In the genomic region with DNA sequence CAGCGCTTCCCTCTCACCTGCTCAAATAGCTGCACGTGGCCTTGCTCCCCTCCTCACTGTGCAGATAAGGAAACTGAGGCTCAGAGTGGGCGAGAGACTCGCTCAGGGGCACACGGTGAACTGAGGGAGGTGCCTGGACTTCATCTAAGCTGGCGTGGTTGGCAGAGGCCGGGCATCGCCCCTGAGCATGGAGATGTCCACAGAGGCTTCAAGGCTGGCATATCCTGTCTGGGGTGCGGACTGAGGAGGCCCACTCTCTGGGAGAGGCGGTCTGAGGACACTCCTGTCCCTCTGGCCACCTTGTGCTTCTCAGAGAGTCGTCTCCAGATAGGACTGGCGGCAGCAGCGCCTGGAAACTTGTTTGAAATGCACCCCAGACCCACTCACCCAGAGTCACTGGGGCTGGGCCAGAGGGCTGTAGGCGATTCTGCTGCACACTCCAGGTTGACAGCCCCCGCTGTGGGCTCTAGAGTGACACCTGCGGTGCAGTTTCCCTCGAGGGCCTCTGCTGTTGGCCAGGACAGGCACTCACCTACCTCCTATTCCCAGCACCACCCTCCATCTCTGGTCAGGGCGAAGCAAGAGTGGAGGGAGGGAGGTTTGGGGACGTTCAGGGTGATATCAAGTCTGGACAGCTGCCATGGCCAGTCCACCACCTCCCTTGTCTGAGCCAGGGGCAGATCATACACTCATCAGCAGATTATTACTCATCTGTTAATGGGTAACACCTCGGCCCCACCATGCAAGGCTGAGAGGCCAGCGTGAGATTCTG, we compare ENCODE assay signal across 1 cellular context.
TF ChIP-seq lines count a peak whose summit lies in the region.

No MANE protein-coding gene starts in this region.

TF ChIP-seq in HepG2, 621 proteins besides CTCF, POLR2A, EP300 and RAD21 (continues in another document):
- TF ChIP-seq STAG1 (CRISPR knock-in tag; IDR thresholded peaks at IDR 0.05) (peak; percentile 48), ZSCAN20 (CRISPR knock-in tag; IDR thresholded peaks at IDR 0.05; ENCODE audit: borderline replicate concordance) (no peak), ZNF292 (CRISPR knock-in tag; IDR thresholded peaks at IDR 0.05; ENCODE audit: borderline replicate concordance, low read depth) (no peak), BORCS8-MEF2B (CRISPR knock-in tag; IDR thresholded peaks at IDR 0.05) (no peak), MAZ (IDR thresholded peaks at IDR 0.05; ENCODE audit: borderline replicate concordance, low read depth, low read length) (peak; percentile 23; the same call in 1 of the 2 replicates), MAZ (CRISPR knock-in tag; IDR thresholded peaks at IDR 0.05; ENCODE audit: low read depth) (no peak), SAP130 (CRISPR knock-in tag; IDR thresholded peaks at IDR 0.05; ENCODE audit: low read depth) (peak; percentile 32; the same call in 1 of the 2 replicates), ZNF792 (CRISPR knock-in tag; IDR thresholded peaks at IDR 0.05) (peak; percentile 48; the same call in 1 of the 2 replicates), ZNF552 (CRISPR knock-in tag; IDR thresholded peaks at IDR 0.05; ENCODE audit: borderline replicate concordance) (no peak), ZKSCAN5 (CRISPR knock-in tag; IDR thresholded peaks at IDR 0.05) (no peak), ZNF121 (CRISPR knock-in tag; IDR thresholded peaks at IDR 0.05) (0 out of 2 replicates have a peak, but pooled peaks have one; percentile 16), ARNT (IDR thresholded peaks at IDR 0.05) (no peak), SMAD1 (CRISPR knock-in tag; IDR thresholded peaks at IDR 0.05; ENCODE audit: borderline replicate concordance, low read depth) (no peak), GTF3A (CRISPR knock-in tag; conservative IDR thresholded peaks at IDR 0.05) (no peak), DPF2 (CRISPR knock-in tag; IDR thresholded peaks at IDR 0.05; ENCODE audit: borderline replicate concordance, low read depth) (no peak), SKI (IDR thresholded peaks at IDR 0.05; ENCODE audit: partially characterized antibody) (no peak), FOXC1 (CRISPR knock-in tag; IDR thresholded peaks at IDR 0.05; ENCODE audit: borderline replicate concordance) (0 out of 2 replicates have a peak, but pooled peaks have one; percentile 14), IRX3 (CRISPR knock-in tag; IDR thresholded peaks at IDR 0.05; ENCODE audit: borderline replicate concordance, low read depth) (no peak), BCL6 (CRISPR knock-in tag; IDR thresholded peaks at IDR 0.05) (no peak), NR2F6 (IDR thresholded peaks at IDR 0.05) (no peak), NR2F6 (CRISPR knock-in tag; IDR thresholded peaks at IDR 0.05) (no peak), ZMYM2 (CRISPR knock-in tag; IDR thresholded peaks at IDR 0.05) (no peak), ZNF383 (CRISPR knock-in tag; IDR thresholded peaks at IDR 0.05; ENCODE audit: borderline replicate concordance) (0 out of 2 replicates have a peak, but pooled peaks have one; percentile 46)
- TF ChIP-seq, protein P1, sequence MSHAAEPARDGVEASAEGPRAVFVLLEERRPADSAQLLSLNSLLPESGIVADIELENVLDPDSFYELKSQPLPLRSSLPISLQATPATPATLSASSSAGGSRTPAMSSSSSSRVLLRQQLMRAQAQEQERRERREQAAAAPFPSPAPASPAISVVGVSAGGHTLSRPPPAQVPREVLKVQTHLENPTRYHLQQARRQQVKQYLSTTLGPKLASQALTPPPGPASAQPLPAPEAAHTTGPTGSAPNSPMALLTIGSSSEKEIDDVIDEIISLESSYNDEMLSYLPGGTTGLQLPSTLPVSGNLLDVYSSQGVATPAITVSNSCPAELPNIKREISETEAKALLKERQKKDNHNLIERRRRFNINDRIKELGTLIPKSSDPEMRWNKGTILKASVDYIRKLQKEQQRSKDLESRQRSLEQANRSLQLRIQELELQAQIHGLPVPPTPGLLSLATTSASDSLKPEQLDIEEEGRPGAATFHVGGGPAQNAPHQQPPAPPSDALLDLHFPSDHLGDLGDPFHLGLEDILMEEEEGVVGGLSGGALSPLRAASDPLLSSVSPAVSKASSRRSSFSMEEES (CRISPR knock-in tag; IDR thresholded peaks at IDR 0.05), result no peak
- TF ChIP-seq, protein P2, sequence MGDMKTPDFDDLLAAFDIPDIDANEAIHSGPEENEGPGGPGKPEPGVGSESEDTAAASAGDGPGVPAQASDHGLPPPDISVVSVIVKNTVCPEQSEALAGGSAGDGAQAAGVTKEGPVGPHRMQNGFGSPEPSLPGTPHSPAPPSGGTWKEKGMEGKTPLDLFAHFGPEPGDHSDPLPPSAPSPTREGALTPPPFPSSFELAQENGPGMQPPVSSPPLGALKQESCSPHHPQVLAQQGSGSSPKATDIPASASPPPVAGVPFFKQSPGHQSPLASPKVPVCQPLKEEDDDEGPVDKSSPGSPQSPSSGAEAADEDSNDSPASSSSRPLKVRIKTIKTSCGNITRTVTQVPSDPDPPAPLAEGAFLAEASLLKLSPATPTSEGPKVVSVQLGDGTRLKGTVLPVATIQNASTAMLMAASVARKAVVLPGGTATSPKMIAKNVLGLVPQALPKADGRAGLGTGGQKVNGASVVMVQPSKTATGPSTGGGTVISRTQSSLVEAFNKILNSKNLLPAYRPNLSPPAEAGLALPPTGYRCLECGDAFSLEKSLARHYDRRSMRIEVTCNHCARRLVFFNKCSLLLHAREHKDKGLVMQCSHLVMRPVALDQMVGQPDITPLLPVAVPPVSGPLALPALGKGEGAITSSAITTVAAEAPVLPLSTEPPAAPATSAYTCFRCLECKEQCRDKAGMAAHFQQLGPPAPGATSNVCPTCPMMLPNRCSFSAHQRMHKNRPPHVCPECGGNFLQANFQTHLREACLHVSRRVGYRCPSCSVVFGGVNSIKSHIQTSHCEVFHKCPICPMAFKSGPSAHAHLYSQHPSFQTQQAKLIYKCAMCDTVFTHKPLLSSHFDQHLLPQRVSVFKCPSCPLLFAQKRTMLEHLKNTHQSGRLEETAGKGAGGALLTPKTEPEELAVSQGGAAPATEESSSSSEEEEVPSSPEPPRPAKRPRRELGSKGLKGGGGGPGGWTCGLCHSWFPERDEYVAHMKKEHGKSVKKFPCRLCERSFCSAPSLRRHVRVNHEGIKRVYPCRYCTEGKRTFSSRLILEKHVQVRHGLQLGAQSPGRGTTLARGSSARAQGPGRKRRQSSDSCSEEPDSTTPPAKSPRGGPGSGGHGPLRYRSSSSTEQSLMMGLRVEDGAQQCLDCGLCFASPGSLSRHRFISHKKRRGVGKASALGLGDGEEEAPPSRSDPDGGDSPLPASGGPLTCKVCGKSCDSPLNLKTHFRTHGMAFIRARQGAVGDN (CRISPR knock-in tag; IDR thresholded peaks at IDR 0.05), result peak; percentile 48
- TF ChIP-seq, protein P3, sequence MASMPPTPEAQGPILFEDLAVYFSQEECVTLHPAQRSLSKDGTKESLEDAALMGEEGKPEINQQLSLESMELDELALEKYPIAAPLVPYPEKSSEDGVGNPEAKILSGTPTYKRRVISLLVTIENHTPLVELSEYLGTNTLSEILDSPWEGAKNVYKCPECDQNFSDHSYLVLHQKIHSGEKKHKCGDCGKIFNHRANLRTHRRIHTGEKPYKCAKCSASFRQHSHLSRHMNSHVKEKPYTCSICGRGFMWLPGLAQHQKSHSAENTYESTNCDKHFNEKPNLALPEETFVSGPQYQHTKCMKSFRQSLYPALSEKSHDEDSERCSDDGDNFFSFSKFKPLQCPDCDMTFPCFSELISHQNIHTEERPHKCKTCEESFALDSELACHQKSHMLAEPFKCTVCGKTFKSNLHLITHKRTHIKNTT (CRISPR knock-in tag; IDR thresholded peaks at IDR 0.05), result no peak
- TF ChIP-seq, protein P4, sequence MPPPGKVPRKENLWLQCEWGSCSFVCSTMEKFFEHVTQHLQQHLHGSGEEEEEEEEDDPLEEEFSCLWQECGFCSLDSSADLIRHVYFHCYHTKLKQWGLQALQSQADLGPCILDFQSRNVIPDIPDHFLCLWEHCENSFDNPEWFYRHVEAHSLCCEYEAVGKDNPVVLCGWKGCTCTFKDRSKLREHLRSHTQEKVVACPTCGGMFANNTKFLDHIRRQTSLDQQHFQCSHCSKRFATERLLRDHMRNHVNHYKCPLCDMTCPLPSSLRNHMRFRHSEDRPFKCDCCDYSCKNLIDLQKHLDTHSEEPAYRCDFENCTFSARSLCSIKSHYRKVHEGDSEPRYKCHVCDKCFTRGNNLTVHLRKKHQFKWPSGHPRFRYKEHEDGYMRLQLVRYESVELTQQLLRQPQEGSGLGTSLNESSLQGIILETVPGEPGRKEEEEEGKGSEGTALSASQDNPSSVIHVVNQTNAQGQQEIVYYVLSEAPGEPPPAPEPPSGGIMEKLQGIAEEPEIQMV (CRISPR knock-in tag; IDR thresholded peaks at IDR 0.05; ENCODE audit: low read depth), result no peak
- TF ChIP-seq, protein P5, sequence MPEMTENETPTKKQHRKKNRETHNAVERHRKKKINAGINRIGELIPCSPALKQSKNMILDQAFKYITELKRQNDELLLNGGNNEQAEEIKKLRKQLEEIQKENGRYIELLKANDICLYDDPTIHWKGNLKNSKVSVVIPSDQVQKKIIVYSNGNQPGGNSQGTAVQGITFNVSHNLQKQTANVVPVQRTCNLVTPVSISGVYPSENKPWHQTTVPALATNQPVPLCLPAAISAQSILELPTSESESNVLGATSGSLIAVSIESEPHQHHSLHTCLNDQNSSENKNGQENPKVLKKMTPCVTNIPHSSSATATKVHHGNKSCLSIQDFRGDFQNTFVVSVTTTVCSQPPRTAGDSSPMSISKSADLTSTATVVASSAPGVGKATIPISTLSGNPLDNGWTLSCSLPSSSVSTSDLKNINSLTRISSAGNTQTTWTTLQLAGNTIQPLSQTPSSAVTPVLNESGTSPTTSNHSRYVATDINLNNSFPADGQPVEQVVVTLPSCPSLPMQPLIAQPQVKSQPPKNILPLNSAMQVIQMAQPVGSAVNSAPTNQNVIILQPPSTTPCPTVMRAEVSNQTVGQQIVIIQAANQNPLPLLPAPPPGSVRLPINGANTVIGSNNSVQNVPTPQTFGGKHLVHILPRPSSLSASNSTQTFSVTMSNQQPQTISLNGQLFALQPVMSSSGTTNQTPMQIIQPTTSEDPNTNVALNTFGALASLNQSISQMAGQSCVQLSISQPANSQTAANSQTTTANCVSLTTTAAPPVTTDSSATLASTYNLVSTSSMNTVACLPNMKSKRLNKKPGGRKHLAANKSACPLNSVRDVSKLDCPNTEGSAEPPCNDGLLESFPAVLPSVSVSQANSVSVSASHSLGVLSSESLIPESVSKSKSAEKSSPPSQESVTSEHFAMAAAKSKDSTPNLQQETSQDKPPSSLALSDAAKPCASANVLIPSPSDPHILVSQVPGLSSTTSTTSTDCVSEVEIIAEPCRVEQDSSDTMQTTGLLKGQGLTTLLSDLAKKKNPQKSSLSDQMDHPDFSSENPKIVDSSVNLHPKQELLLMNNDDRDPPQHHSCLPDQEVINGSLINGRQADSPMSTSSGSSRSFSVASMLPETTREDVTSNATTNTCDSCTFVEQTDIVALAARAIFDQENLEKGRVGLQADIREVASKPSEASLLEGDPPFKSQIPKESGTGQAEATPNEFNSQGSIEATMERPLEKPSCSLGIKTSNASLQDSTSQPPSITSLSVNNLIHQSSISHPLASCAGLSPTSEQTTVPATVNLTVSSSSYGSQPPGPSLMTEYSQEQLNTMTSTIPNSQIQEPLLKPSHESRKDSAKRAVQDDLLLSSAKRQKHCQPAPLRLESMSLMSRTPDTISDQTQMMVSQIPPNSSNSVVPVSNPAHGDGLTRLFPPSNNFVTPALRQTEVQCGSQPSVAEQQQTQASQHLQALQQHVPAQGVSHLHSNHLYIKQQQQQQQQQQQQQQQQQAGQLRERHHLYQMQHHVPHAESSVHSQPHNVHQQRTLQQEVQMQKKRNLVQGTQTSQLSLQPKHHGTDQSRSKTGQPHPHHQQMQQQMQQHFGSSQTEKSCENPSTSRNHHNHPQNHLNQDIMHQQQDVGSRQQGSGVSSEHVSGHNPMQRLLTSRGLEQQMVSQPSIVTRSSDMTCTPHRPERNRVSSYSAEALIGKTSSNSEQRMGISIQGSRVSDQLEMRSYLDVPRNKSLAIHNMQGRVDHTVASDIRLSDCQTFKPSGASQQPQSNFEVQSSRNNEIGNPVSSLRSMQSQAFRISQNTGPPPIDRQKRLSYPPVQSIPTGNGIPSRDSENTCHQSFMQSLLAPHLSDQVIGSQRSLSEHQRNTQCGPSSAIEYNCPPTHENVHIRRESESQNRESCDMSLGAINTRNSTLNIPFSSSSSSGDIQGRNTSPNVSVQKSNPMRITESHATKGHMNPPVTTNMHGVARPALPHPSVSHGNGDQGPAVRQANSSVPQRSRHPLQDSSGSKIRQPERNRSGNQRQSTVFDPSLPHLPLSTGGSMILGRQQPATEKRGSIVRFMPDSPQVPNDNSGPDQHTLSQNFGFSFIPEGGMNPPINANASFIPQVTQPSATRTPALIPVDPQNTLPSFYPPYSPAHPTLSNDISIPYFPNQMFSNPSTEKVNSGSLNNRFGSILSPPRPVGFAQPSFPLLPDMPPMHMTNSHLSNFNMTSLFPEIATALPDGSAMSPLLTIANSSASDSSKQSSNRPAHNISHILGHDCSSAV (CRISPR knock-in tag; IDR thresholded peaks at IDR 0.05; ENCODE audit: borderline replicate concordance), result no peak
- TF ChIP-seq, protein P6, sequence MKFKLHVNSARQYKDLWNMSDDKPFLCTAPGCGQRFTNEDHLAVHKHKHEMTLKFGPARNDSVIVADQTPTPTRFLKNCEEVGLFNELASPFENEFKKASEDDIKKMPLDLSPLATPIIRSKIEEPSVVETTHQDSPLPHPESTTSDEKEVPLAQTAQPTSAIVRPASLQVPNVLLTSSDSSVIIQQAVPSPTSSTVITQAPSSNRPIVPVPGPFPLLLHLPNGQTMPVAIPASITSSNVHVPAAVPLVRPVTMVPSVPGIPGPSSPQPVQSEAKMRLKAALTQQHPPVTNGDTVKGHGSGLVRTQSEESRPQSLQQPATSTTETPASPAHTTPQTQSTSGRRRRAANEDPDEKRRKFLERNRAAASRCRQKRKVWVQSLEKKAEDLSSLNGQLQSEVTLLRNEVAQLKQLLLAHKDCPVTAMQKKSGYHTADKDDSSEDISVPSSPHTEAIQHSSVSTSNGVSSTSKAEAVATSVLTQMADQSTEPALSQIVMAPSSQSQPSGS (CRISPR knock-in tag; IDR thresholded peaks at IDR 0.05), result no peak
- TF ChIP-seq, protein P7, sequence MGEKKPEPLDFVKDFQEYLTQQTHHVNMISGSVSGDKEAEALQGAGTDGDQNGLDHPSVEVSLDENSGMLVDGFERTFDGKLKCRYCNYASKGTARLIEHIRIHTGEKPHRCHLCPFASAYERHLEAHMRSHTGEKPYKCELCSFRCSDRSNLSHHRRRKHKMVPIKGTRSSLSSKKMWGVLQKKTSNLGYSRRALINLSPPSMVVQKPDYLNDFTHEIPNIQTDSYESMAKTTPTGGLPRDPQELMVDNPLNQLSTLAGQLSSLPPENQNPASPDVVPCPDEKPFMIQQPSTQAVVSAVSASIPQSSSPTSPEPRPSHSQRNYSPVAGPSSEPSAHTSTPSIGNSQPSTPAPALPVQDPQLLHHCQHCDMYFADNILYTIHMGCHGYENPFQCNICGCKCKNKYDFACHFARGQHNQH (CRISPR knock-in tag; IDR thresholded peaks at IDR 0.05), result no peak
- TF ChIP-seq, protein P8, sequence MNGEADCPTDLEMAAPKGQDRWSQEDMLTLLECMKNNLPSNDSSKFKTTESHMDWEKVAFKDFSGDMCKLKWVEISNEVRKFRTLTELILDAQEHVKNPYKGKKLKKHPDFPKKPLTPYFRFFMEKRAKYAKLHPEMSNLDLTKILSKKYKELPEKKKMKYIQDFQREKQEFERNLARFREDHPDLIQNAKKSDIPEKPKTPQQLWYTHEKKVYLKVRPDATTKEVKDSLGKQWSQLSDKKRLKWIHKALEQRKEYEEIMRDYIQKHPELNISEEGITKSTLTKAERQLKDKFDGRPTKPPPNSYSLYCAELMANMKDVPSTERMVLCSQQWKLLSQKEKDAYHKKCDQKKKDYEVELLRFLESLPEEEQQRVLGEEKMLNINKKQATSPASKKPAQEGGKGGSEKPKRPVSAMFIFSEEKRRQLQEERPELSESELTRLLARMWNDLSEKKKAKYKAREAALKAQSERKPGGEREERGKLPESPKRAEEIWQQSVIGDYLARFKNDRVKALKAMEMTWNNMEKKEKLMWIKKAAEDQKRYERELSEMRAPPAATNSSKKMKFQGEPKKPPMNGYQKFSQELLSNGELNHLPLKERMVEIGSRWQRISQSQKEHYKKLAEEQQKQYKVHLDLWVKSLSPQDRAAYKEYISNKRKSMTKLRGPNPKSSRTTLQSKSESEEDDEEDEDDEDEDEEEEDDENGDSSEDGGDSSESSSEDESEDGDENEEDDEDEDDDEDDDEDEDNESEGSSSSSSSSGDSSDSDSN (CRISPR knock-in tag; IDR thresholded peaks at IDR 0.05), result no peak
